ENCODE assay signal across 8 cellular contexts in the genomic region with DNA sequence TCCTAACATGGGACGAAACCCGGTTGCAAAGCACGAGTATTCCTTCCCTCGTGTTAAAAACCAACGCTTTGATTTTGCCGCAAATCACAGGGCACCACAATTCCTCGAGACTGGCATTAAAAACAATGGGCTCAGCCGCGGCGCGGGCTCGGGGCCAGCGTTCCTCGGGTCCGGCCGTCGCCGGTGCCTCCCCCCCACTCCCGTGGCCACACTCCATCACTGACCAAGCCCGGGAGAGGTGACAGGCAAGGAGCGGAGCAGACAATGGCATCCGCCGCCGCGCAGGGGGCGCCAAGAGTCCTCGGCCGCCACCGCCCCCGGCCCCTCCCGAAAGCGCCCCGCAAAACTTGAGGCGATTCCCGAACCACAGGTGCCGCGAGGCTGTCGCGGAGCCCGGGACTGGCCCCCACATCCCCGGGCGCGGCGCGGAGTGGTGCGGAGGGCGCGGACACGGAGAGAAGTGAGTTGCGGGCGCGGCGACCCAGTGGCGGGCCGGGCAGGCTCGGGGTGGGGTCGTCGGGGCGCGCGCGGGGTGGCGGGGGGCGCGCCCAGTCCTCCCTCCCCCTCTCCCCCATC. TPM values are rescaled to one million over a fixed set of nuclear protein-coding genes. Genes with fewer than 3 reads are reported as not detected.
A peak's percentile ranks its signal among the peaks of the same experiment; 100 is the strongest.
DNase-seq lines count a peak whose midpoint lies in the region; ATAC-seq and TF ChIP-seq lines count a peak whose summit lies in the region.

No MANE protein-coding gene starts in this region.

- peaks cover 25% of the 10 kb centered on the region for H3K36me3 ChIP-seq in OCI-LY7 (ENCODE audit: insufficient read depth, low read length)
- peaks cover 4% of the 10 kb centered on the region for H3K36me3 ChIP-seq in thymus (ENCODE audit: control insufficient read depth, insufficient read depth)

- CTCF ChIA-PET in OCI-LY7 (lab: Charles Lee; ENCODE audit: unreplicated experiment), result interaction anchor here (0.6 kb wide), 3 partner anchors 82 to 447 kb away, joined by 3 to 4 read pairs (median 3); no protein-coding TSS in a partner anchor

- intact Hi-C loops in OCI-LY7 (cut with micrococcal nuclease; ENCODE audit: unreplicated experiment), result loop anchor here (1.0 to 5.0 kb wide), 3 partner anchors 49 to 283 kb away; partner anchors contain the start of gene GRPR

- peak in 3 of 4 experiments; percentile 4 to 9 (median 7) for DNase-seq in activated CD4-positive, CD25-positive, alpha-beta regulatory T cell (lab: John Stamatoyannopoulos, UW)
- DNase-seq in OCI-LY7 (ENCODE audit: low spot score) (peak; percentile 55), fibroblast of peridontal ligament (ENCODE audit: extremely low read depth) (peak; percentile 11), nephron progenitor cell (peak; percentile 85)
- DNase-seq in activated effector memory CD4-positive, alpha-beta T cell treated with Interleukin-2 at 50 U/mL for 16 hours, result peak; percentile 23

- no peaks in the 10 kb centered on the region for H4K20me1 ChIP-seq in OCI-LY7 (ENCODE audit: insufficient read depth, low read length)

- no peaks in the 10 kb centered on the region for H3K9me3 Mint-ChIP-seq in nephron progenitor cell

- peaks cover 21% of the 10 kb centered on the region; the same call in 1 of the 2 replicates for H3K79me2 ChIP-seq in OCI-LY7 (ENCODE audit: insufficient read depth, low read depth, low read length)

- peak overlapping the region; percentile 89 for H3K27ac Mint-ChIP-seq in nephron progenitor cell

- POLR2A ChIA-PET in OCI-LY7 (lab: Charles Lee), result interaction anchor here (0.6 to 1.4 kb wide), 7 partner anchors 29 to 950 kb away, joined by 3 to 4 read pairs (median 3); no protein-coding TSS in a partner anchor

- H3K27ac ChIP-seq in OCI-LY7 (ENCODE audit: low read depth, low read length, poor library complexity, severe bottlenecking), result peak overlapping the region; percentile 95
- peak overlapping the region; percentile 76 for H3K27ac ChIP-seq in thymus (ENCODE audit: low read depth)

- H3K4me1 Mint-ChIP-seq in nephron progenitor cell, result peaks cover 60% of the 10 kb centered on the region

- H3K4me3 Mint-ChIP-seq in nephron progenitor cell, result peak overlapping the region; percentile 92

- H3K36me3 Mint-ChIP-seq in nephron progenitor cell (ENCODE audit: low read depth), result peaks cover 19% of the 10 kb centered on the region

- BruUV-seq in OCI-LY7 (replicated peaks; lab: Mats Ljungman, UMichigan), result no TSS peak

- no peaks in the 10 kb centered on the region for H3K9me3 ChIP-seq in OCI-LY7 (ENCODE audit: low read length)
- H3K9me3 ChIP-seq in thymus (ENCODE audit: control insufficient read depth), result no peaks in the 10 kb centered on the region

- peak overlapping the region; percentile 91 for H3K4me2 ChIP-seq in OCI-LY7 (ENCODE audit: low read length)

- WGBS in thymus, result under 1% methylated on average over 53 of the region's 65 CpGs

- peaks cover 11% of the 10 kb centered on the region for H3K27me3 Mint-ChIP-seq in nephron progenitor cell (ENCODE audit: low read depth, poor library complexity)

- no peak for ATAC-seq in activated CD4-positive, CD25-positive, alpha-beta regulatory T cell treated with anti-CD3 and anti-CD28 coated beads, Interleukin-2, amount 50 U/mL, for 24 hours
- peak; percentile 40 for ATAC-seq in HG03039 (IDR thresholded peaks at IDR 0.05; ENCODE audit: unreplicated experiment)

- H3K4me3 ChIP-seq in OCI-LY7 (ENCODE audit: low read depth, low read length, poor library complexity, severe bottlenecking), result peak overlapping the region; percentile 85
- H3K4me3 ChIP-seq in thymus (ENCODE audit: low read length), result peak overlapping the region; percentile 72

- H3K9me2 ChIP-seq in OCI-LY7 (ENCODE audit: insufficient read depth, low read length), result no peaks in the 10 kb centered on the region

- H3K27me3 ChIP-seq in thymus (ENCODE audit: control insufficient read depth, insufficient read depth), result no peaks in the 10 kb centered on the region

- peak; percentile 50; the same call in 1 of the 2 replicates for TF ChIP-seq CTCF in OCI-LY7 (conservative IDR thresholded peaks at IDR 0.05; ENCODE audit: low read length)
- TF ChIP-seq CTCF in nephron progenitor cell (IDR thresholded peaks at IDR 0.05), result no peak

- H3K4me1 ChIP-seq in OCI-LY7 (ENCODE audit: insufficient read depth, low read length, poor library complexity, severe bottlenecking) (peaks cover 33% of the 10 kb centered on the region), thymus (ENCODE audit: control insufficient read depth, insufficient read depth, low read length) (no peaks in the 10 kb centered on the region)

- peak overlapping the region; percentile 57; the same call in 1 of the 2 replicates for H2AFZ ChIP-seq in OCI-LY7 (ENCODE audit: low read length)

RNA-seq across cellular contexts. Expression of gene AP1S2, which starts 0.4 kb away (rescaled TPM):
- 40.2 and 47.0 TPM in 2 replicates for total RNA-seq in OCI-LY7 (2014; rRNA removed; shearing (Covaris generic))
- total RNA-seq in OCI-LY7 (2022), result 42.7 and 49.5 TPM in 2 replicates
- polyA plus RNA-seq in thymus, result 38.7 TPM

Comparison
In these comparisons a context has a peak if more than half of its experiments do, and no peak if none do; other contexts are left out.
1. DNase-seq: peak in every context shown above with its lines; median percentile 85 in nephron progenitor cell; 55 in OCI-LY7; 23 in activated effector memory CD4-positive, alpha-beta T cell treated with Interleukin-2 at 50 U/mL for 16 hours; 11 in fibroblast of peridontal ligament; 7 in activated CD4-positive, CD25-positive, alpha-beta regulatory T cell.